8 cellular contexts compared by ENCODE assay signal in the genomic region with DNA sequence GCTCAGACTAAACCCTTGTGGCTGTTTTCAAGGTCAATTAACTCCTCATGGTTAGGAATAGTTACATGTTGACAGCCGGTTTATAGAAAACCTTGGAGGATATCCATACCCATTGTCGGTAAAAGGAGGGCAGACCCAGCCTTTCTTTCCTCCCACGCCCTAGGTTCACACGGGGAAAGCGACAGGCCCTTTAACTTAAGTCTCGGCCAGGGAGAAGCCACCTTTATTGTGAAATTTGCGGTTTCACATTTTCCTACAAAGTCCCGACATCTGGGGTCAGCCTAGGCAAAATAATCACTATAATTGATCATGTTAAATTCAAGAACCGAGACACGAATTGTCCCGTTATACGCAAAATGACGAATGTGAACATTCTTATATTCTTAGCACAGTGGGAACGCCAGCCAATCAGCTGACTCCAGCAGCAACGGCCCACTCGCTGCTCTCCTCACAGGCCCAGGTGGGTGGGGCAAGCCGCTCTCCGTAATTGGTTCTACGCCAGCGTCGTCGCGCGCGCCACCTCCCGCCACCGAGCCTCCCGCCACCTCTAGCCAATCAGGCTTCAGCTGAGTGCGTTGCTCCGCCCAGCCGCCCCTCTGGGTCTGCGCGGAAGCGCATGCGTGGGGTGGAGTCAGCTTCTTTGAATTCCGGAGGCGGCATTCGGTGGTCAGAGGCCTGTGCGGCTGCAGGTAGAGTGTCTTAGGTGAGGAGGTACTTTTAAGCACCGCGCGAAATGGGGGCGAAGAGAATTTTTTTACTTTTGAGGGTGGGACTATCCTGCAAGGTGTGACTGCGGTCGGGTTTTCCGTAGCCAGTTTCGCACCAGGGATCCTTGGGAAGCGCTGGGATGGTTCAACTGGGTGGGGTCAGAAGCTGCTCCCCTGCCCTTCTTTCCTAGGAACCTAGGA. TPM values are rescaled to one million over a fixed set of nuclear protein-coding genes. Genes with fewer than 3 reads are reported as not detected.
DNase-seq lines count a peak whose midpoint lies in the region; ATAC-seq, FAIRE-seq and TF ChIP-seq lines count a peak whose summit lies in the region.

Gene CENPI, plus strand, starts transcription at position 659 of the 908 bp plus-strand sequence. CDS start 2,867 bp downstream, outside the sequence.

- peak within 1 kb of the TSS; percentile 85 for H2AFZ ChIP-seq in GM23248
- H2AFZ ChIP-seq in Karpas-422 (ENCODE audit: low read length) = peak within 1 kb of the TSS; percentile 79

- intact Hi-C loops in esophagus muscularis mucosa (cut with DNase I) = no loop called here

- TF ChIP-seq EP300 in esophagus muscularis mucosa (IDR thresholded peaks at IDR 0.05) = no peak

- peaks cover 6 to 12% of the 10 kb centered on the region in 2 donors for H3K36me3 Mint-ChIP-seq in activated T-cell treated with anti-CD3 and anti-CD28 coated beads, Interleukin-2, amount 50 U/mL, for 72 hours (ENCODE audit: insufficient read depth in 2 of 2)

- H4K20me1 ChIP-seq in DOHH2 (ENCODE audit: control insufficient read depth, insufficient read depth, low read depth, low read length) (no peaks in the 10 kb centered on the region), GM23248 (ENCODE audit: insufficient read depth) (no peaks in the 10 kb centered on the region), Karpas-422 (ENCODE audit: insufficient read depth, low read depth, low read length) (no peaks in the 10 kb centered on the region)

- H3K79me2 ChIP-seq in DOHH2 (ENCODE audit: control insufficient read depth, low read length) (peaks cover 36% of the 10 kb centered on the region), GM23248 (ENCODE audit: insufficient read depth) (peaks cover 14% of the 10 kb centered on the region), Karpas-422 (ENCODE audit: low read length) (peaks cover 27% of the 10 kb centered on the region)

- H3K9me3 ChIP-seq in DOHH2 (ENCODE audit: control insufficient read depth, insufficient read depth, low read length) (no peaks in the 10 kb centered on the region), GM23248 (ENCODE audit: low read depth) (no peaks in the 10 kb centered on the region), Karpas-422 (ENCODE audit: low read length) (no peaks in the 10 kb centered on the region), esophagus muscularis mucosa (no peaks in the 10 kb centered on the region), muscle layer of colon (ENCODE audit: low read length) (no peaks in the 10 kb centered on the region)

- H3K36me3 ChIP-seq in DOHH2 (ENCODE audit: control insufficient read depth, low read length) = peaks cover 37% of the 10 kb centered on the region
- no peaks in the 10 kb centered on the region for H3K36me3 ChIP-seq in GM23248 (ENCODE audit: low read depth)
- H3K36me3 ChIP-seq in Karpas-422 (ENCODE audit: insufficient read depth, low read length) = peaks cover 5% of the 10 kb centered on the region; the same call in 1 of the 2 replicates
- H3K36me3 ChIP-seq in esophagus muscularis mucosa = no peaks in the 10 kb centered on the region
- H3K36me3 ChIP-seq in muscle layer of colon (ENCODE audit: insufficient read depth, low read length) = no peaks in the 10 kb centered on the region

- WGBS in GM23248 (ENCODE audit: low coverage in 1 of 2, low lambda C conversion rate in 2 of 2, missing lambda C conversion rate in 2 of 2), 2 experiments = 1% methylated on average over 35 to 47 of the region's 48 CpGs
- WGBS in esophagus muscularis mucosa = 60% methylated on average over 38 of the region's 48 CpGs

- in situ Hi-C loops in GM23248 (cut with MboI) = no loop called here

- H3K27me3 ChIP-seq in DOHH2 (ENCODE audit: control insufficient read depth, low read length) (no peaks in the 10 kb centered on the region), GM23248 (replicated peaks; ENCODE audit: insufficient read depth) (no peaks in the 10 kb centered on the region), Karpas-422 (ENCODE audit: low read length) (no peaks in the 10 kb centered on the region), esophagus muscularis mucosa (no peaks in the 10 kb centered on the region), muscle layer of colon (ENCODE audit: control insufficient read depth in 1 of 2, insufficient read depth in 2 of 2, low read length in 2 of 2) (no peaks in the 10 kb centered on the region)

- H3K4me3 ChIP-seq in DOHH2 (ENCODE audit: low read length) = peak within 1 kb of the TSS; percentile 87
- peak within 1 kb of the TSS; percentile 81 for H3K4me3 ChIP-seq in GM23248
- peak within 1 kb of the TSS; percentile 74 for H3K4me3 ChIP-seq in Karpas-422 (ENCODE audit: low read length)
- H3K4me3 ChIP-seq in esophagus muscularis mucosa = peak within 1 kb of the TSS; percentile 43 to 63 (median 50)
- peak within 1 kb of the TSS; percentile 21 to 54 for H3K4me3 ChIP-seq in muscle layer of colon (ENCODE audit: low read depth in 1 of 2, low read length in 2 of 2)

- peak within 1 kb of the TSS; percentile 93 for H3K27ac Mint-ChIP-seq in activated T-cell treated with anti-CD3 and anti-CD28 coated beads, Interleukin-2, amount 50 U/mL, for 72 hours

- H3K9ac ChIP-seq in GM23248 = peak within 1 kb of the TSS; percentile 79
- H3K9ac ChIP-seq in Karpas-422 (ENCODE audit: low read length) = peak within 1 kb of the TSS; percentile 75
- peak within 1 kb of the TSS; percentile 26 for H3K9ac ChIP-seq in muscle layer of colon (ENCODE audit: low read length)

- H3K9me2 ChIP-seq in DOHH2 (replicated peaks; ENCODE audit: control insufficient read depth, low read length) (no peaks in the 10 kb centered on the region), GM23248 (ENCODE audit: insufficient read depth) (no peaks in the 10 kb centered on the region), Karpas-422 (replicated peaks; ENCODE audit: insufficient read depth, low read length) (no peaks in the 10 kb centered on the region)

- peak; percentile 92 for DNase-seq in GM23248
- DNase-seq in Karpas-422 = peak; percentile 96
- DNase-seq in RCC 7860 (ENCODE audit: low spot score) = peak; percentile 84
- DNase-seq in activated T-cell treated with anti-CD3 and anti-CD28 coated beads, Interleukin-2, amount 50 U/mL, for 72 hours = peak; percentile 93 to 94
- peak; percentile 97 for DNase-seq in esophagus muscularis mucosa (ENCODE audit: extremely low spot score)
- DNase-seq in stimulated activated CD8-positive, alpha-beta memory T cell treated with anti-CD3 and anti-CD28 coated beads, Interleukin-7, amount 100 ng/mL, for 1 hour (ENCODE audit: low read depth in 2 of 2) = peak; percentile 81

- TF ChIP-seq POLR2A in esophagus muscularis mucosa (IDR thresholded peaks at IDR 0.05; ENCODE audit: low read depth) = no peak

- peaks cover 31% of the 10 kb centered on the region for H3K4me1 ChIP-seq in DOHH2 (ENCODE audit: control insufficient read depth, low read length)
- H3K4me1 ChIP-seq in GM23248 (ENCODE audit: insufficient read depth) = no peaks in the 10 kb centered on the region
- peaks cover 16% of the 10 kb centered on the region for H3K4me1 ChIP-seq in Karpas-422 (ENCODE audit: low read length)
- H3K4me1 ChIP-seq in esophagus muscularis mucosa = peaks cover 0 to 6% (median 5%) of the 10 kb centered on the region in 4 donors
- no peaks in the 10 kb centered on the region for H3K4me1 ChIP-seq in muscle layer of colon (ENCODE audit: insufficient read depth, low read length)

- H3K4me3 Mint-ChIP-seq in activated T-cell treated with anti-CD3 and anti-CD28 coated beads, Interleukin-2, amount 50 U/mL, for 72 hours = peak within 1 kb of the TSS; percentile 90 to 97

- no peaks in the 10 kb centered on the region for H3K9me3 Mint-ChIP-seq in activated T-cell treated with anti-CD3 and anti-CD28 coated beads, Interleukin-2, amount 50 U/mL, for 72 hours

- peaks cover 13% of the 10 kb centered on the region for H3K27me3 Mint-ChIP-seq in activated T-cell treated with anti-CD3 and anti-CD28 coated beads, Interleukin-2, amount 50 U/mL, for 72 hours (ENCODE audit: low read depth)

- H3K4me2 ChIP-seq in DOHH2 (ENCODE audit: low read length) (peak within 1 kb of the TSS; percentile 75), GM23248 (ENCODE audit: unreplicated experiment) (peak within 1 kb of the TSS; percentile 78), Karpas-422 (ENCODE audit: low read depth, low read length, poor library complexity, severe bottlenecking) (peak within 1 kb of the TSS; percentile 74)

- peaks cover 16% of the 10 kb centered on the region for H3K4me1 Mint-ChIP-seq in activated T-cell treated with anti-CD3 and anti-CD28 coated beads, Interleukin-2, amount 50 U/mL, for 72 hours (ENCODE audit: low read depth)

- H3F3A ChIP-seq in DOHH2 (ENCODE audit: control insufficient read depth, insufficient read depth) (no peaks in the 10 kb centered on the region), GM23248 (ENCODE audit: insufficient read depth) (no peaks in the 10 kb centered on the region)

- H3K27ac ChIP-seq in DOHH2 (ENCODE audit: low read depth, low read length) (peak within 1 kb of the TSS; percentile 56), GM23248 (peak within 1 kb of the TSS; percentile 78), Karpas-422 (ENCODE audit: low read length) (peak within 1 kb of the TSS; percentile 29; the same call in 1 of the 2 replicates), esophagus muscularis mucosa (replicated peaks in 1 of 4) (peak within 1 kb of the TSS; percentile 75 to 85 (median 83)), muscle layer of colon (ENCODE audit: low read depth, low read length) (peak within 1 kb of the TSS; percentile 56)

- peak; percentile 99 to 100 for ATAC-seq in activated T-cell treated with anti-CD3 and anti-CD28 coated beads, Interleukin-2, amount 50 U/mL, for 72 hours (replicated peaks in 1 of 2)

- TF ChIP-seq CTCF in DOHH2 (IDR thresholded peaks at IDR 0.05; ENCODE audit: low read depth, low read length, poor library complexity, severe bottlenecking) (no peak), esophagus muscularis mucosa (IDR thresholded peaks at IDR 0.05) (no peak)

- peak; percentile 91 for FAIRE-seq in RCC 7860 (lab: Jason Lieb, UNC)

RNA-seq across cellular contexts. Expression of gene CENPI, which starts in this region (rescaled TPM):
- 9.6 and 11.8 TPM in 2 replicates for total RNA-seq in GM23248 (2014; rRNA removed; shearing (Covaris generic))
- 2.5 and 2.6 TPM in 2 replicates for polyA plus RNA-seq in GM23248 (2016; fragmentation: Nextera tagmentation; extraction: Ambion mirVana)
- total RNA-seq in Karpas-422 (2014; rRNA removed; shearing (Covaris generic); ENCODE audit: low replicate concordance) = 5.9 and 13.5 TPM in 2 replicates
- total RNA-seq in activated T-cell treated with anti-CD3 and anti-CD28 coated beads, Interleukin-2, amount 50 U/mL, for 72 hours = 10 to 100 TPM; 15.6 to 19.3 TPM
- total RNA-seq in esophagus muscularis mucosa = 1 to 10 TPM; 1.4 to 2.8 (median 1.7) TPM

Comparison
In these comparisons a context has a peak if more than half of its experiments do, and no peak if none do; other contexts are left out.
1. Peak in every context shown above with its lines: DNase-seq, ATAC-seq, H3K4me3 ChIP-seq and H3K27ac ChIP-seq.
2. H3K27ac ChIP-seq: peak in every context shown above with its lines; median percentile 83 in esophagus muscularis mucosa; 78 in GM23248; 56 in DOHH2; 56 in muscle layer of colon; 29 in Karpas-422.
3. H3K9ac ChIP-seq: peak in every context shown above with its lines; median percentile 79 in GM23248; 75 in Karpas-422; 26 in muscle layer of colon.